8 cellular contexts compared by ENCODE assay signal in genomic region chr12:89470741-89471504, GRCh38. TPM values are rescaled to one million over a fixed set of nuclear protein-coding genes. Genes with fewer than 3 reads are reported as not detected.
A peak's percentile ranks its signal among the peaks of the same experiment; 100 is the strongest.
DNase-seq lines count a peak whose midpoint lies in the region; ATAC-seq, FAIRE-seq and TF ChIP-seq lines count a peak whose summit lies in the region.

No MANE protein-coding gene starts in this region.

- intact Hi-C loops in left ventricle myocardium superior (cut with micrococcal nuclease): loop anchor here (5.0 kb wide), 1 partner anchor 61 kb away; no protein-coding TSS in a partner anchor

- no peaks in the 10 kb centered on the region for H3K9me3 Mint-ChIP-seq in activated naive CD8-positive, alpha-beta T cell treated with anti-CD3 and anti-CD28 coated beads, Interleukin-2, amount 10 ng/mL, durations not matched to agents 7 days and 5 days

- DNase-seq in GM03348 (ENCODE audit: low spot score): peak; percentile 55
- no peak for DNase-seq in HFF-Myc (ENCODE audit: extremely low read depth, low read depth)
- DNase-seq in NCI-H146 (lab: John Stamatoyannopoulos, UW): peak; percentile 60
- DNase-seq in activated naive CD8-positive, alpha-beta T cell treated with anti-CD3 and anti-CD28 coated beads, Interleukin-2, amount 10 ng/mL, durations not matched to agents 7 days and 5 days: no peak
- DNase-seq in left ventricle myocardium superior: no peak
- DNase-seq in stimulated activated naive CD8-positive, alpha-beta T cell treated with anti-CD3 and anti-CD28 coated beads, Interleukin-15, Interleukin-2, amounts not matched to agents 100 U/mL and 50 U/mL, for 24 hours: no peak
- no peak for DNase-seq in UCSD-AML1 (lab: John Stamatoyannopoulos, UW; ENCODE audit: unreplicated experiment)

- H3K36me3 Mint-ChIP-seq in activated naive CD8-positive, alpha-beta T cell treated with anti-CD3 and anti-CD28 coated beads, Interleukin-2, amount 10 ng/mL, durations not matched to agents 7 days and 5 days: peaks cover 14% of the 10 kb centered on the region

- no peaks in the 10 kb centered on the region for H3K27me3 Mint-ChIP-seq in activated naive CD8-positive, alpha-beta T cell treated with anti-CD3 and anti-CD28 coated beads, Interleukin-2, amount 10 ng/mL, durations not matched to agents 7 days and 5 days

- peak overlapping the region; percentile 41 for H3K4me3 Mint-ChIP-seq in activated naive CD8-positive, alpha-beta T cell treated with anti-CD3 and anti-CD28 coated beads, Interleukin-2, amount 10 ng/mL, durations not matched to agents 7 days and 5 days

- peaks cover 62% of the 10 kb centered on the region for H3K4me1 Mint-ChIP-seq in activated naive CD8-positive, alpha-beta T cell treated with anti-CD3 and anti-CD28 coated beads, Interleukin-2, amount 10 ng/mL, durations not matched to agents 7 days and 5 days

- no peak overlapping the region for H3K4me3 ChIP-seq in HFF-Myc (replicated peaks; ENCODE audit: low read depth, low read length)

- TF ChIP-seq CTCF in HFF-Myc (IDR thresholded peaks at IDR 0.05; ENCODE audit: low read depth, low read length, missing control alignments): peak; percentile 38

- H3K27ac Mint-ChIP-seq in activated naive CD8-positive, alpha-beta T cell treated with anti-CD3 and anti-CD28 coated beads, Interleukin-2, amount 10 ng/mL, durations not matched to agents 7 days and 5 days: peak overlapping the region; percentile 50

- peak; percentile 45 for ATAC-seq in activated naive CD8-positive, alpha-beta T cell treated with anti-CD3 and anti-CD28 coated beads, Interleukin-2, amount 10 ng/mL, durations not matched to agents 7 days and 5 days (ENCODE audit: low read depth)
- ATAC-seq in left ventricle myocardium superior: peak; percentile 68
- ATAC-seq in stimulated activated naive CD8-positive, alpha-beta T cell treated with anti-CD3 and anti-CD28 coated beads, Interleukin-15, Interleukin-2, amounts not matched to agents 100 U/mL and 50 U/mL, for 24 hours: peak; percentile 68

- FAIRE-seq in A204.1 (lab: Jason Lieb, UNC): peak; percentile 90

- POLR2A ChIA-PET in activated naive CD8-positive, alpha-beta T cell treated with anti-CD3 and anti-CD28 coated beads, Interleukin-2, amount 10 ng/mL, durations not matched to agents 7 days and 5 days (lab: Charles Lee): interaction anchor here (7.3 kb wide), 1 partner anchor 54 kb away, joined by 62 read pairs; the partner anchor contains the start of genes GALNT4 and POC1B

RNA-seq across cellular contexts. Expression of gene GALNT4, which starts 53.7 kb away (rescaled TPM):
- total RNA-seq in activated naive CD8-positive, alpha-beta T cell treated with anti-CD3 and anti-CD28 coated beads, Interleukin-2, amount 10 ng/mL, durations not matched to agents 7 days and 5 days: 10 to 100 TPM; 15.6 to 16.3 TPM
- total RNA-seq in left ventricle myocardium superior: 1.8 TPM

RNA-seq across cellular contexts. Expression of gene POC1B, which starts 54.9 kb away (rescaled TPM):
- 10 to 100 TPM; 48.0 to 48.8 TPM for total RNA-seq in activated naive CD8-positive, alpha-beta T cell treated with anti-CD3 and anti-CD28 coated beads, Interleukin-2, amount 10 ng/mL, durations not matched to agents 7 days and 5 days
- 6.4 TPM for total RNA-seq in left ventricle myocardium superior

Comparison
In these comparisons a context has a peak if more than half of its experiments do, and no peak if none do; other contexts are left out.
1. DNase-seq: peak in GM03348 (single experiment) and NCI-H146 (single experiment); none in HFF-Myc (single experiment), activated naive CD8-positive, alpha-beta T cell treated with anti-CD3 and anti-CD28 coated beads, Interleukin-2, amount 10 ng/mL, durations not matched to agents 7 days and 5 days (single experiment), left ventricle myocardium superior (single experiment), stimulated activated naive CD8-positive, alpha-beta T cell treated with anti-CD3 and anti-CD28 coated beads, Interleukin-15, Interleukin-2, amounts not matched to agents 100 U/mL and 50 U/mL, for 24 hours (single experiment) and UCSD-AML1 (single experiment).
2. Peak in every context shown above with its lines, with median percentiles within 50 percentile points of each other: ATAC-seq.